In genomic region chr19:43983912-43984686, GRCh38 we compare ENCODE assay signal across 8 cellular contexts. TPM values are rescaled to one million over a fixed set of nuclear protein-coding genes. Genes with fewer than 3 reads are reported as not detected.
DNase-seq lines count a peak whose midpoint lies in the region; ATAC-seq and TF ChIP-seq lines count a peak whose summit lies in the region.

Gene ZNF155, plus strand, starts transcription at chr19:43984188. Its CDS starts 4,356 bp downstream, at chr19:43988544.

- peaks cover 24% of the 10 kb centered on the region for H3K4me1 ChIP-seq in DND-41 (ENCODE audit: insufficient read depth, low read length)
- peaks cover 0 to 20% (median 12%) of the 10 kb centered on the region in 9 donors for H3K4me1 ChIP-seq in heart right ventricle
- H3K4me1 ChIP-seq in parathyroid adenoma, result no peaks in the 10 kb centered on the region
- H3K4me1 ChIP-seq in tibial artery, result peaks cover 3 to 10% (median 5%) of the 10 kb centered on the region in 4 donors

- intact Hi-C loops in heart right ventricle (cut with DNase I) (loop anchor here in 5 of 10 donors (1.0 to 10.0 kb wide), 7 partner anchors 18 to 131 kb away; partner anchors contain the start of genes ZNF223 (in 2 of the 5), ZNF225 (in 2 of the 5), ZNF230 (in 2 of the 5) and ZNF221 (in 1 of the 5)), tibial artery (cut with DNase I; ENCODE audit: low total_unique reads) (no loop called here)

- H3K4me3 ChIP-seq in DND-41 (ENCODE audit: low read depth in 1 of 2, low read length in 2 of 2), result peak within 1 kb of the TSS; percentile 33 to 73
- peak within 1 kb of the TSS; percentile 51 to 80 (median 70) for H3K4me3 ChIP-seq in heart right ventricle
- H3K4me3 ChIP-seq in parathyroid adenoma (ENCODE audit: low read depth, low read length), result peak within 1 kb of the TSS; percentile 81
- peak within 1 kb of the TSS; percentile 74 to 87 for H3K4me3 ChIP-seq in tibial artery

- ATAC-seq in DND-41 (ENCODE audit: insufficient read depth, low read depth), result peak; percentile 96
- peak; percentile 98 to 100 (median 100) for ATAC-seq in heart right ventricle

- H3K27me3 ChIP-seq in DND-41 (ENCODE audit: insufficient read depth, low read length, poor library complexity) (no peaks in the 10 kb centered on the region), heart right ventricle (no peaks in the 10 kb centered on the region), parathyroid adenoma (ENCODE audit: control insufficient read depth, insufficient read depth, low read length) (no peaks in the 10 kb centered on the region), tibial artery (no peaks in the 10 kb centered on the region)

- H3K4me2 ChIP-seq in DND-41 (ENCODE audit: insufficient read depth, low read length) (peak within 1 kb of the TSS; percentile 91), parathyroid adenoma (ENCODE audit: low read length) (peak within 1 kb of the TSS; percentile 86)

- H3K9me3 ChIP-seq in DND-41 (ENCODE audit: insufficient read depth, low read length, severe bottlenecking), result no peaks in the 10 kb centered on the region
- peaks cover 0 to 51% (median 12%) of the 10 kb centered on the region in 11 donors for H3K9me3 ChIP-seq in heart right ventricle
- peaks cover 3% of the 10 kb centered on the region for H3K9me3 ChIP-seq in parathyroid adenoma (ENCODE audit: control insufficient read depth, low read length)
- H3K9me3 ChIP-seq in tibial artery, result peaks cover 7 to 44% (median 19%) of the 10 kb centered on the region in 3 donors

- H3K9ac ChIP-seq in DND-41 (ENCODE audit: low read depth, low read length) (peak within 1 kb of the TSS; percentile 86), parathyroid adenoma (no peak within 1 kb of the TSS)

- H3K27ac ChIP-seq in DND-41 (ENCODE audit: low read length) (peak within 1 kb of the TSS; percentile 82), heart right ventricle (peak within 1 kb of the TSS in 9 of 10 donors; percentile 69 to 83 (median 81)), parathyroid adenoma (no peak within 1 kb of the TSS), tibial artery (peak within 1 kb of the TSS; percentile 82 to 85)

- TF ChIP-seq CTCF in DND-41 (IDR thresholded peaks at IDR 0.05; ENCODE audit: borderline replicate concordance, extremely low read depth, low read length, poor library complexity, severe bottlenecking), result no peak
- no peak for TF ChIP-seq CTCF in heart right ventricle (IDR thresholded peaks at IDR 0.05)
- TF ChIP-seq CTCF in parathyroid adenoma (IDR thresholded peaks at IDR 0.05), result no peak
- TF ChIP-seq CTCF in tibial artery (IDR thresholded peaks at IDR 0.05), result no peak

- H3K36me3 ChIP-seq in DND-41 (ENCODE audit: insufficient read depth, low read length), result peaks cover 8% of the 10 kb centered on the region
- peaks cover 0 to 19% (median 8%) of the 10 kb centered on the region in 9 donors for H3K36me3 ChIP-seq in heart right ventricle
- H3K36me3 ChIP-seq in parathyroid adenoma (ENCODE audit: control insufficient read depth, insufficient read depth, low read length), result no peaks in the 10 kb centered on the region
- H3K36me3 ChIP-seq in tibial artery, result peaks cover 11 to 26% (median 25%) of the 10 kb centered on the region in 3 donors

- no peaks in the 10 kb centered on the region for H4K20me1 ChIP-seq in DND-41 (ENCODE audit: insufficient read depth, low read length)

- H3K79me2 ChIP-seq in DND-41 (ENCODE audit: insufficient read depth, low read length) (peaks cover 43% of the 10 kb centered on the region), parathyroid adenoma (no peaks in the 10 kb centered on the region)

- peak; percentile 88 for DNase-seq in DND-41
- peak; percentile 98 for DNase-seq in HCEC 1CT
- peak; percentile 30 for DNase-seq in NCI-H128 (lab: John Stamatoyannopoulos, UW; ENCODE audit: unreplicated experiment)
- DNase-seq in SW480 (ENCODE audit: low spot score), result peak; percentile 99
- peak; percentile 93 for DNase-seq in amniotic stem cell (lab: John Stamatoyannopoulos, UW)
- DNase-seq in heart right ventricle, result peak; percentile 88 to 97
- DNase-seq in tibial artery, result peak; percentile 92 to 95

- H2AFZ ChIP-seq in DND-41 (ENCODE audit: low read depth, low read length), result peak within 1 kb of the TSS; percentile 81
- peak within 1 kb of the TSS; percentile 64 for H2AFZ ChIP-seq in parathyroid adenoma

- 0 to 1% methylated on average over 40 of the region's 40 CpGs for WGBS in heart right ventricle, 2 donors

RNA-seq across cellular contexts. Expression of gene ZNF155, which starts in this region (rescaled TPM):
- total RNA-seq in heart right ventricle, result 1 to 10 TPM; 1.5 to 7.8 (median 6.9) TPM
- 1 to 10 TPM; 4.3 to 9.1 TPM for polyA plus RNA-seq in heart right ventricle

Comparison
In these comparisons a context has a peak if more than half of its experiments do, and no peak if none do; other contexts are left out.
1. DNase-seq: peak in every context shown above with its lines; median percentile 99 in SW480; 98 in HCEC 1CT; 94 in tibial artery; 93 in amniotic stem cell; 92 in heart right ventricle; 88 in DND-41; 30 in NCI-H128.